9 cellular contexts compared by ENCODE assay signal in genomic region chr13:98997738-98998641, GRCh38. TPM values are rescaled to one million over a fixed set of nuclear protein-coding genes. Genes with fewer than 3 reads are reported as not detected.
DNase-seq lines count a peak whose midpoint lies in the region.
"Had no signal": no experiment of that assay in that cellular context is flagged by ENCODE, and none has a peak within 500 bp of the region (broad histone marks: within the 10 kb centered on the region; RNA-seq: fewer than 3 reads in every experiment).

No MANE protein-coding gene starts in this region.

- H3K4me2 ChIP-seq in trophoblast cell (ENCODE audit: low read length), result no peak overlapping the region

- H4K12ac ChIP-seq in trophoblast cell (ENCODE audit: low read depth, low read length), result no peak overlapping the region

- H3K9ac ChIP-seq in adipocyte (ENCODE audit: low read length) (no peak overlapping the region), trophoblast cell (ENCODE audit: low read length) (no peak overlapping the region)

- no peak overlapping the region for H3K14ac ChIP-seq in trophoblast cell (ENCODE audit: low read length)

- no peak overlapping the region for H3K18ac ChIP-seq in trophoblast cell (ENCODE audit: low read length)

- no CpG with 5 or more reads among the region's 9 CpGs for WGBS in trophoblast cell (ENCODE audit: extremely low coverage, insufficient coverage, insufficient read length)

- H3K9me3 ChIP-seq in KOPT-K1 (ENCODE audit: insufficient read depth, low read length, poor library complexity, severe bottlenecking), result no peaks in the 10 kb centered on the region
- no peaks in the 10 kb centered on the region for H3K9me3 ChIP-seq in adipocyte (ENCODE audit: control insufficient read depth, low read length)
- H3K9me3 ChIP-seq in trophoblast cell (ENCODE audit: insufficient read depth, low read depth, low read length), result no peaks in the 10 kb centered on the region

- no peak overlapping the region for H3K4me3 ChIP-seq in adipocyte (ENCODE audit: low read length)
- no peak overlapping the region for H3K4me3 ChIP-seq in trophoblast cell (ENCODE audit: low read depth, low read length)

- H3K27me3 ChIP-seq in adipocyte (replicated peaks; ENCODE audit: control insufficient read depth, insufficient read depth, low read length) (no peaks in the 10 kb centered on the region), trophoblast cell (ENCODE audit: insufficient read depth, low read length) (no peaks in the 10 kb centered on the region)

- H4K8ac ChIP-seq in trophoblast cell (ENCODE audit: low read depth, low read length), result no peak overlapping the region

- no peak overlapping the region for H4K91ac ChIP-seq in trophoblast cell (ENCODE audit: low read depth, low read length)

- no peaks in the 10 kb centered on the region for H3K79me1 ChIP-seq in trophoblast cell (ENCODE audit: low read length)

- no peaks in the 10 kb centered on the region for H3K36me3 ChIP-seq in KOPT-K1 (ENCODE audit: insufficient read depth, low read length)
- H3K36me3 ChIP-seq in adipocyte (ENCODE audit: control insufficient read depth, insufficient read depth, low read length, severe bottlenecking), result no peaks in the 10 kb centered on the region
- H3K36me3 ChIP-seq in trophoblast cell (ENCODE audit: control insufficient read depth in 1 of 2, insufficient read depth in 2 of 2, low read length in 2 of 2), result no peaks in the 10 kb centered on the region

- H2BK12ac ChIP-seq in trophoblast cell (ENCODE audit: low read length), result no peak overlapping the region

- H3K4me1 ChIP-seq in adipocyte (ENCODE audit: control insufficient read depth, insufficient read depth, low read length) (peaks cover 16% of the 10 kb centered on the region), trophoblast cell (ENCODE audit: control insufficient read depth in 1 of 2, insufficient read depth in 2 of 2, low read length in 2 of 2) (peaks cover 0 to 7% of the 10 kb centered on the region in 2 experiments)

- peak overlapping the region; percentile 1 for H3K27ac ChIP-seq in KOPT-K1 (ENCODE audit: low read depth, low read length, poor library complexity, severe bottlenecking)
- no peak overlapping the region for H3K27ac ChIP-seq in trophoblast cell (ENCODE audit: low read depth, low read length)

- H2AFZ ChIP-seq in trophoblast cell (ENCODE audit: insufficient read depth, low read length, poor library complexity), result no peak overlapping the region

- H3K79me2 ChIP-seq in trophoblast cell (ENCODE audit: control insufficient read depth, insufficient read depth, low read length, poor library complexity), result no peaks in the 10 kb centered on the region

- DNase-seq in NCI-H2107 treated with DMSO at 0.1 percent for 48 hours (lab: John Stamatoyannopoulos, UW; ENCODE audit: unreplicated experiment), result peak; percentile 46
- no peak for DNase-seq in NCI-H2107 (lab: John Stamatoyannopoulos, UW)
- peak; percentile 48 for DNase-seq in adipocyte (ENCODE audit: low read depth)
- peak; percentile 93 to 96 for DNase-seq in trophoblast cell
- DNase-seq in effector CD4-positive, alpha-beta T cell, result no peak
- no peak for DNase-seq in T-helper 2 cell
- DNase-seq in midbrain (lab: John Stamatoyannopoulos, UW), result no peak
- DNase-seq: caudate nucleus had no signal

- H2BK5ac ChIP-seq in trophoblast cell (ENCODE audit: low read depth, low read length, poor library complexity), result no peak overlapping the region

- H2BK120ac ChIP-seq in trophoblast cell (ENCODE audit: insufficient read depth, low read length, poor library complexity), result no peak overlapping the region

- H2AK5ac ChIP-seq in trophoblast cell (ENCODE audit: low read length), result no peak overlapping the region

- H3K23ac ChIP-seq in trophoblast cell (ENCODE audit: low read length), result no peak overlapping the region

- H3K4ac ChIP-seq in trophoblast cell (ENCODE audit: low read depth, low read length), result no peak overlapping the region

RNA-seq across cellular contexts. Expression of gene DOCK9, which starts 20.1 kb away (rescaled TPM):
- 135 and 138 TPM in 2 replicates for polyA plus RNA-seq in trophoblast cell (2013)

Comparison
In these comparisons a context has a peak if more than half of its experiments do, and no peak if none do; other contexts are left out.
1. DNase-seq: peak in NCI-H2107 treated with DMSO at 0.1 percent for 48 hours (single experiment), adipocyte (single experiment) and trophoblast cell (2 of 2); none in NCI-H2107 (single experiment), effector CD4-positive, alpha-beta T cell (single experiment), T-helper 2 cell (0 of 5) and midbrain (single experiment).